In the genomic region with DNA sequence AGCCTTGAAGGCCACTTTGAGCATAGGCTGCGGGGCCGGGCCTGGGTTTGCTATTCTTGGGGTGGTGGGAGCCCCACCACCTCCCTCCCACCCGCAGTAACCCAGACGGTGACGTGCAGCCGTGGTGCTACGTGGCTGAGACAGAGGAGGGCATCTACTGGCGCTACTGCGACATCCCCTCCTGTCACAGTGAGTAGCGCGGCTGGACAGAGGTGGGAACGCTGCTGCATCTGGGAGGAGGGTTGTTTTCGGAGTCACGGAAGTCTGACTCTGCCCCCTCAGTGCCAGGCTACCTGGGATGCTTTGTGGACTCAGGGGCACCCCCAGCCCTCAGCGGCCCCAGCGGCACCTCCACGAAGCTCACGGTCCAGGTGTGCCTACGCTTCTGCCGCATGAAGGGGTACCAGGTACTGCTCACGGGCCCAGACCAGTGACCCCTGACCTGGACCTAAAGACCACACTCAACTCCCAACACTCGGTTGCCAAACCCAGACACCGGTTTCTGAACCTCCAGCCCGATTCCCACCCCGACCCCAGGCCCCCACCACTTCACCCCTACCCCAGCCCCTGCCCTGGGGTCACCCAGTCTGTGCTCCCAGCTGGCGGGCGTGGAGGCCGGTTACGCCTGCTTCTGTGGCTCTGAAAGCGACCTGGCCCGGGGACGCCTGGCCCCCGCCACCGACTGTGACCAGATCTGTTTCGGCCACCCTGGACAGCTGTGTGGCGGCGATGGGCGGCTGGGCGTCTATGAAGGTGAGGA, we compare ENCODE assay signal across 18 cellular contexts. TPM values are rescaled to one million over a fixed set of nuclear protein-coding genes. Genes with fewer than 3 reads are reported as not detected.
A peak's percentile ranks its signal among the peaks of the same experiment; 100 is the strongest.
DNase-seq lines count a peak whose midpoint lies in the region; ATAC-seq and TF ChIP-seq lines count a peak whose summit lies in the region.
"Had no signal": no experiment of that assay in that cellular context is flagged by ENCODE, and none has a peak within 500 bp of the region (broad histone marks: within the 10 kb centered on the region; RNA-seq: fewer than 3 reads in every experiment).

No MANE protein-coding gene starts in this region.

- peaks cover 81% of the 10 kb centered on the region for H3K4me1 ChIP-seq in CD4-positive, CD25-positive, alpha-beta regulatory T cell (ENCODE audit: control insufficient read depth, insufficient read depth, low read length, poor library complexity, severe bottlenecking)
- H3K4me1 ChIP-seq in KMS-11 (ENCODE audit: low read depth, poor library complexity, severe bottlenecking) (peaks cover 45% of the 10 kb centered on the region), osteoblast (ENCODE audit: insufficient read depth, low read length) (peaks cover 4% of the 10 kb centered on the region), mesendoderm (ENCODE audit: control insufficient read depth, low read depth, low read length) (no peaks in the 10 kb centered on the region)

- H3K36me3 Mint-ChIP-seq in CD4-positive, CD25-positive, alpha-beta regulatory T cell, result no peaks in the 10 kb centered on the region
- no peaks in the 10 kb centered on the region for H3K36me3 Mint-ChIP-seq in chondrocyte (ENCODE audit: low read depth)

- no peak overlapping the region for H4K8ac ChIP-seq in mesendoderm (ENCODE audit: low read depth, low read length)

- no peak overlapping the region for H2BK120ac ChIP-seq in mesendoderm (ENCODE audit: low read depth, low read length)

- H3K79me2 ChIP-seq in KMS-11 (ENCODE audit: insufficient read depth, low read depth), result peaks cover 17% of the 10 kb centered on the region; the same call in 1 of the 2 replicates
- H3K79me2 ChIP-seq in osteoblast (ENCODE audit: insufficient read depth, low read length), result peaks cover 2% of the 10 kb centered on the region
- H3K79me2 ChIP-seq in mesendoderm (ENCODE audit: control insufficient read depth, insufficient read depth, low read length), result peaks cover 4% of the 10 kb centered on the region

- DNase-seq in CD4-positive, CD25-positive, alpha-beta regulatory T cell, result no peak
- DNase-seq in chondrocyte (ENCODE audit: low spot score) (peak; percentile 88), osteoblast (ENCODE audit: insufficient read length, low spot score, missing footprints) (peak; percentile 87), mesendoderm (no peak), ACHN (no peak), SK-N-DZ (ENCODE audit: low spot score) (no peak), GM03348 (ENCODE audit: low spot score) (no peak)
- DNase-seq: activated gamma-delta T cell, AML-193, NCI-H2029, NCI-H524 treated with DMSO at 0.1 percent for 48 hours, sigmoid colon, testis had no signal

- H3K27me3 Mint-ChIP-seq in CD4-positive, CD25-positive, alpha-beta regulatory T cell, result peaks cover 45% of the 10 kb centered on the region
- H3K27me3 Mint-ChIP-seq in chondrocyte (ENCODE audit: low read depth), result peaks cover 11% of the 10 kb centered on the region

- H3K56ac ChIP-seq in mesendoderm (ENCODE audit: low read length), result no peak overlapping the region

- H3K4me3 Mint-ChIP-seq in CD4-positive, CD25-positive, alpha-beta regulatory T cell, result peak overlapping the region; percentile 19 to 69 (median 52)
- H3K4me3 Mint-ChIP-seq in chondrocyte (ENCODE audit: unreplicated experiment), result no peak overlapping the region

- H2AFZ ChIP-seq in KMS-11 (ENCODE audit: low read depth) (no peak overlapping the region), osteoblast (ENCODE audit: low read length) (no peak overlapping the region)

- H3K9me3 ChIP-seq in CD4-positive, CD25-positive, alpha-beta regulatory T cell (ENCODE audit: control insufficient read depth in 2 of 2, low read length in 2 of 2), result no peaks in the 10 kb centered on the region
- no peaks in the 10 kb centered on the region for H3K9me3 ChIP-seq in osteoblast (ENCODE audit: low read depth, low read length)
- H3K9me3 ChIP-seq: gastroesophageal sphincter, sigmoid colon, testis had no signal

- H3K9me3 Mint-ChIP-seq in CD4-positive, CD25-positive, alpha-beta regulatory T cell, result peaks cover 0 to 1% (median 0%) of the 10 kb centered on the region in 7 donors
- H3K9me3 Mint-ChIP-seq in chondrocyte (ENCODE audit: low read depth), result no peaks in the 10 kb centered on the region

- TF ChIP-seq CTCF in KMS-11 (conservative IDR thresholded peaks at IDR 0.05; ENCODE audit: low read depth, low read length), result no peak
- no peak for TF ChIP-seq CTCF in chondrocyte (IDR thresholded peaks at IDR 0.05)
- no peak for TF ChIP-seq CTCF in osteoblast (IDR thresholded peaks at IDR 0.05; ENCODE audit: extremely low read depth, low read depth, low read length)

- in situ Hi-C loops in ACHN (cut with HindIII; ENCODE audit: low pct_ligation_motif_present, low pct_unique_long_range_greater_than_20kb, low sequenced_read_pairs), result no loop called here

- H4K5ac ChIP-seq in mesendoderm (ENCODE audit: low read length), result no peak overlapping the region

- H2BK5ac ChIP-seq in mesendoderm (ENCODE audit: low read length), result no peak overlapping the region

- no peak overlapping the region for H2AK5ac ChIP-seq in mesendoderm (ENCODE audit: low read length)

- peaks cover 4% of the 10 kb centered on the region for H3K79me1 ChIP-seq in mesendoderm (ENCODE audit: low read length)

- no peaks in the 10 kb centered on the region for H4K20me1 ChIP-seq in KMS-11 (ENCODE audit: insufficient read depth)
- H4K20me1 ChIP-seq in osteoblast (ENCODE audit: insufficient read depth, low read length), result peaks cover 12% of the 10 kb centered on the region

- H3K27ac ChIP-seq in CD4-positive, CD25-positive, alpha-beta regulatory T cell (ENCODE audit: insufficient read depth, low read length, poor library complexity, severe bottlenecking), result no peak overlapping the region
- H3K27ac ChIP-seq in KMS-11 (no peak overlapping the region), osteoblast (ENCODE audit: low read depth, low read length) (no peak overlapping the region), mesendoderm (ENCODE audit: low read depth, low read length) (no peak overlapping the region)
- H3K27ac ChIP-seq: gastroesophageal sphincter, sigmoid colon, testis had no signal

- H3K23ac ChIP-seq in mesendoderm (ENCODE audit: low read length), result no peak overlapping the region

- H3K4me1 Mint-ChIP-seq in CD4-positive, CD25-positive, alpha-beta regulatory T cell, result peaks cover 0 to 54% (median 8%) of the 10 kb centered on the region in 4 donors
- peaks cover 21% of the 10 kb centered on the region for H3K4me1 Mint-ChIP-seq in chondrocyte (ENCODE audit: low read depth)

- H3K18ac ChIP-seq in mesendoderm (ENCODE audit: low read length), result no peak overlapping the region

- H3K4me2 ChIP-seq in KMS-11, result peak overlapping the region; percentile 97; the same call in 1 of the 2 replicates
- no peak overlapping the region for H3K4me2 ChIP-seq in osteoblast (ENCODE audit: insufficient read depth, low read length)
- H3K4me2 ChIP-seq in mesendoderm (ENCODE audit: low read length), result no peak overlapping the region

- no peak for ATAC-seq in CD4-positive, CD25-positive, alpha-beta regulatory T cell (ENCODE audit: low read depth in 2 of 2)
- ATAC-seq: gastroesophageal sphincter, Panc1 had no signal

- H2BK15ac ChIP-seq in mesendoderm (replicated peaks; ENCODE audit: low read depth), result no peak overlapping the region

- no peak overlapping the region for H3K4ac ChIP-seq in mesendoderm (ENCODE audit: low read depth, low read length)

- WGBS in mesendoderm (ENCODE audit: extremely low coverage, insufficient coverage, low lambda C conversion rate), result no CpG with 5 or more reads among the region's 39 CpGs

- no peak overlapping the region for H3K27ac Mint-ChIP-seq in CD4-positive, CD25-positive, alpha-beta regulatory T cell
- H3K27ac Mint-ChIP-seq in chondrocyte (ENCODE audit: unreplicated experiment), result no peak overlapping the region

- H3K27me3 ChIP-seq in CD4-positive, CD25-positive, alpha-beta regulatory T cell (ENCODE audit: control insufficient read depth, insufficient read depth, low read length), result peaks cover 3% of the 10 kb centered on the region
- H3K27me3 ChIP-seq in KMS-11 (ENCODE audit: insufficient read depth, low read depth) (peaks cover 27% of the 10 kb centered on the region), osteoblast (ENCODE audit: insufficient read depth, low read length) (peaks cover 58% of the 10 kb centered on the region), mesendoderm (ENCODE audit: insufficient read depth, low read length, poor library complexity) (no peaks in the 10 kb centered on the region)
- H3K27me3 ChIP-seq: testis had no signal

- no peaks in the 10 kb centered on the region for H3K36me3 ChIP-seq in CD4-positive, CD25-positive, alpha-beta regulatory T cell (ENCODE audit: control insufficient read depth, insufficient read depth, low read length)
- H3K36me3 ChIP-seq in KMS-11 (ENCODE audit: insufficient read depth) (no peaks in the 10 kb centered on the region), osteoblast (ENCODE audit: insufficient read depth, low read length) (no peaks in the 10 kb centered on the region), mesendoderm (ENCODE audit: control insufficient read depth, insufficient read depth, low read length) (no peaks in the 10 kb centered on the region)
- H3K36me3 ChIP-seq: gastroesophageal sphincter, sigmoid colon had no signal

- no peak overlapping the region for H3K4me3 ChIP-seq in CD4-positive, CD25-positive, alpha-beta regulatory T cell (ENCODE audit: low read depth, low read length)
- H3K4me3 ChIP-seq in KMS-11 (IDR thresholded peaks at IDR 0.05; ENCODE audit: insufficient read depth, low read depth, low read length) (no peak overlapping the region), osteoblast (ENCODE audit: insufficient read depth, low read length) (no peak overlapping the region), mesendoderm (ENCODE audit: low read length) (no peak overlapping the region)

- H3K9ac ChIP-seq in KMS-11, result no peak overlapping the region
- no peak overlapping the region for H3K9ac ChIP-seq in mesendoderm (ENCODE audit: low read length)

RNA-seq across cellular contexts. Expression of a gene that starts 2.1 kb away (rescaled TPM):
- not detected for total RNA-seq in CD4-positive, CD25-positive, alpha-beta regulatory T cell
- polyA plus RNA-seq in CD4-positive, CD25-positive, alpha-beta regulatory T cell, result not detected
- total RNA-seq in chondrocyte (not detected in 3 replicates), osteoblast (not detected in 2 replicates)
- 2.0 TPM for polyA plus RNA-seq in mesendoderm (2013, experiment 1 of 2)
- polyA plus RNA-seq in mesendoderm (2013, experiment 2 of 2), result 1.9 TPM
- polyA plus RNA-seq in SK-N-DZ (2014; cell fraction: cytosol; rRNA removed), result 16.9 and 22.7 TPM in 2 replicates
- polyA plus RNA-seq in SK-N-DZ (2014; cell fraction: nucleus; rRNA removed), result 45.5 and 46.1 TPM in 2 replicates
- total RNA-seq: endothelial cell of umbilical vein, gastroesophageal sphincter, mesenteric fat pad, sigmoid colon had no signal
- polyA plus RNA-seq: endothelial cell of umbilical vein had no signal

RNA-seq across cellular contexts. Expression of a gene that starts 2.9 kb away (rescaled TPM):
- 5.6 TPM for total RNA-seq in CD4-positive, CD25-positive, alpha-beta regulatory T cell
- polyA plus RNA-seq in CD4-positive, CD25-positive, alpha-beta regulatory T cell, result 1 to 10 TPM; 2.2 to 8.0 (median 4.4) TPM
- total RNA-seq in chondrocyte (8.2 to 15.9 TPM (median 9.5 TPM) in 3 replicates), osteoblast (1.5 and 1.8 TPM in 2 replicates)
- polyA plus RNA-seq in mesendoderm (2013, experiment 1 of 2), result 19.8 TPM
- 19.1 TPM for polyA plus RNA-seq in mesendoderm (2013, experiment 2 of 2)
- 61.7 and 66.7 TPM in 2 replicates for polyA plus RNA-seq in SK-N-DZ (2014; cell fraction: cytosol; rRNA removed)
- polyA plus RNA-seq in SK-N-DZ (2014; cell fraction: nucleus; rRNA removed), result 84.7 and 92.4 TPM in 2 replicates

RNA-seq across cellular contexts. Expression of a gene that starts 14.0 kb away (rescaled TPM):
- 5.7 TPM for total RNA-seq in CD4-positive, CD25-positive, alpha-beta regulatory T cell
- polyA plus RNA-seq in CD4-positive, CD25-positive, alpha-beta regulatory T cell, result 1 to 10 TPM; 1.5 to 7.2 (median 2.3) TPM
- total RNA-seq in chondrocyte (6.2 to 23.2 TPM (median 7.2 TPM) in 3 replicates), osteoblast (1.4 and 2.1 TPM in 2 replicates)
- polyA plus RNA-seq in mesendoderm (2013, experiment 1 of 2), result 104 TPM
- polyA plus RNA-seq in mesendoderm (2013, experiment 2 of 2), result 100 TPM
- polyA plus RNA-seq in SK-N-DZ (2014; cell fraction: cytosol; rRNA removed), result 90.4 and 97.4 TPM in 2 replicates
- 238 and 259 TPM in 2 replicates for polyA plus RNA-seq in SK-N-DZ (2014; cell fraction: nucleus; rRNA removed)

RNA-seq across cellular contexts. Expression of a gene that starts 46.5 kb away (rescaled TPM):
- not detected for total RNA-seq in CD4-positive, CD25-positive, alpha-beta regulatory T cell
- not detected for polyA plus RNA-seq in CD4-positive, CD25-positive, alpha-beta regulatory T cell
- not detected in 3 replicates for total RNA-seq in chondrocyte
- not detected in 2 replicates for total RNA-seq in osteoblast
- polyA plus RNA-seq in mesendoderm (2013, experiment 1 of 2), result 0.20 TPM
- polyA plus RNA-seq in mesendoderm (2013, experiment 2 of 2), result 0.15 TPM
- not detected in 2 replicates for polyA plus RNA-seq in SK-N-DZ (2014; cell fraction: cytosol; rRNA removed)
- polyA plus RNA-seq in SK-N-DZ (2014; cell fraction: nucleus; rRNA removed), result 0.17 TPM in 1 of 2 replicates, not detected in the other
- total RNA-seq: endothelial cell of umbilical vein, mesenteric fat pad, sigmoid colon had no signal

RNA-seq across cellular contexts. Expression of a gene that starts 51.8 kb away (rescaled TPM):
- total RNA-seq in CD4-positive, CD25-positive, alpha-beta regulatory T cell, result not detected
- polyA plus RNA-seq in CD4-positive, CD25-positive, alpha-beta regulatory T cell, result not detected
- total RNA-seq in chondrocyte (0.27 to 0.69 TPM in 2 of 3 replicates, not detected in the other), osteoblast (under 0.01 TPM in 1 of 2 replicates, not detected in the other)
- 508 TPM for polyA plus RNA-seq in mesendoderm (2013, experiment 1 of 2)
- polyA plus RNA-seq in mesendoderm (2013, experiment 2 of 2), result 491 TPM
- polyA plus RNA-seq in SK-N-DZ (2014; cell fraction: cytosol; rRNA removed), result not detected in 2 replicates
- polyA plus RNA-seq in SK-N-DZ (2014; cell fraction: nucleus; rRNA removed), result 0.17 TPM in 1 of 2 replicates, not detected in the other
- total RNA-seq: endothelial cell of umbilical vein, gastroesophageal sphincter, mesenteric fat pad, sigmoid colon had no signal
- polyA plus RNA-seq: sigmoid colon had no signal

Comparison
In these comparisons a context has a peak if more than half of its experiments do, and no peak if none do; other contexts are left out.
1. DNase-seq: peak in chondrocyte (single experiment) and osteoblast (single experiment); none in CD4-positive, CD25-positive, alpha-beta regulatory T cell (0 of 3), mesendoderm (single experiment), ACHN (single experiment), SK-N-DZ (single experiment) and GM03348 (single experiment).